ENCODE assay signal across 8 cellular contexts in the genomic region with DNA sequence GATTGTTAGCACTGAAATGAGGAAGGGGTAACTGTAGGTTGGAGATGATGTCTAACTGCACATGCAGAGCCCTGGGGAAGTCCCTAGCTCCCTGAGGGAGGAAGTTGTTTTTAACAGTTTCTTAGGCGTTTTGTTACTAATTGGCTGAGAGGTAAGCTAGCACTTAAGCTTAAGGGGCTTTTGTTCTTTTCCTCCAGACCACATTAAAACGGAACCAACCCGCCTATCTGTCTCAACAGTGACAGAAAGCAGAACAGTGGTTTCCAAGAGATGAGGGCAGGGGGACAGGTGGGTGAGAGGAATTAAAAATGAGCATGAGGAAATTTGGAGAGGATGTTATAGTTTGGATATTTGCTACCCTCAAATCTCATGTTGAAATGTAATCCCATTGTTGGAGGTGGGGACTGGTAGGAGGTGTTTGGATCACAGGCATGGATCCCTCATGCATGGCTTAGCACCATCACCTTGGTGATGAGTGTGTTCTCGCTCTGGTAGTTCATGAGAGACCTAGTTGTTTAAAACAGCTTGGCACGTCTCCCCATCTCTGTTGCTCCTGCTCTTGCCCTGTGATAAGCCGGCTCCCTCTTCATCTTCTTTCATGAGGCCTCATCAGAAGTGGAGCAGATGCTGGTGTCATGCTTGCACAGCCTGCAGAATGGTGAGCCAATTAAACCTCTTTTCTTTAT. TPM values are rescaled to one million over a fixed set of nuclear protein-coding genes. Genes with fewer than 3 reads are reported as not detected.
DNase-seq lines count a peak whose midpoint lies in the region; ATAC-seq, FAIRE-seq and TF ChIP-seq lines count a peak whose summit lies in the region.

No MANE protein-coding gene starts in this region.

- TF ChIP-seq POLR2A in GM18505 (IDR thresholded peaks at IDR 0.05; ENCODE audit: borderline replicate concordance, extremely low read depth, insufficient read depth, insufficient read length) = peak; percentile 45
- TF ChIP-seq POLR2A in prostate gland (IDR thresholded peaks at IDR 0.05) = no peak

- H3K4me1 ChIP-seq in prostate gland (replicated peaks) = no peaks in the 10 kb centered on the region
- H3K4me1 ChIP-seq in psoas muscle = no peaks in the 10 kb centered on the region

- FAIRE-seq in islet of Langerhans (lab: Jason Lieb, UNC) = peak; percentile 97

- H3K36me3 ChIP-seq in prostate gland (no peaks in the 10 kb centered on the region), psoas muscle (ENCODE audit: insufficient read depth in 1 of 2, low read depth in 1 of 2) (no peaks in the 10 kb centered on the region)

- WGBS in prostate gland = 55% methylated on average over 6 of the region's 6 CpGs
- WGBS in psoas muscle, 3 donors = 57 to 65% (median 62%) methylated on average over 6 of the region's 6 CpGs

- no peaks in the 10 kb centered on the region for H3K27me3 ChIP-seq in prostate gland (replicated peaks; ENCODE audit: insufficient read depth)
- no peaks in the 10 kb centered on the region for H3K27me3 ChIP-seq in psoas muscle (ENCODE audit: insufficient read depth in 3 of 3, low read length in 2 of 3)

- H3K27ac ChIP-seq in prostate gland (no peak overlapping the region), psoas muscle (no peak overlapping the region)

- DNase-seq in NCI-H1092 treated with DMSO at 0.1 percent for 48 hours (lab: John Stamatoyannopoulos, UW) (peak; percentile 87), prostate gland (ENCODE audit: low spot score) (no peak), psoas muscle (no peak), head of caudate nucleus (no peak)
- peak; percentile 49 for DNase-seq in activated CD4-positive, alpha-beta T cell treated with anti-CD3 and anti-CD28 coated beads for 48 hours

- H3K9me3 ChIP-seq in prostate gland (no peaks in the 10 kb centered on the region), psoas muscle (no peaks in the 10 kb centered on the region)

- ATAC-seq in GM18505 (IDR thresholded peaks at IDR 0.05; ENCODE audit: unreplicated experiment) = peak; percentile 90
- ATAC-seq in HG02571 (IDR thresholded peaks at IDR 0.05; ENCODE audit: unreplicated experiment) = peak; percentile 88
- no peak for ATAC-seq in psoas muscle

- no peak for TF ChIP-seq CTCF in prostate gland (IDR thresholded peaks at IDR 0.05)
- no peak for TF ChIP-seq CTCF in psoas muscle (IDR thresholded peaks at IDR 0.05)

- intact Hi-C loops in prostate gland (cut with DNase I) = no loop called here
- intact Hi-C loops in psoas muscle (cut with DNase I) = no loop called here
- intact Hi-C loops in head of caudate nucleus (cut with DNase I) = no loop called here

- no peak overlapping the region for H3K4me3 ChIP-seq in prostate gland
- H3K4me3 ChIP-seq in psoas muscle = no peak overlapping the region

RNA-seq across cellular contexts. Expression of gene LYRM7, which starts 38.9 kb away (rescaled TPM):
- total RNA-seq in prostate gland = 1 to 10 TPM; 6.3 to 7.6 TPM
- total RNA-seq in psoas muscle = 10 to 100 TPM; 21.4 to 31.0 (median 26.1) TPM
- 10 to 100 TPM; 11.3 to 28.5 (median 12.5) TPM for polyA plus RNA-seq in psoas muscle

RNA-seq across cellular contexts. Expression of gene HINT1, which starts 44.6 kb away (rescaled TPM):
- total RNA-seq in prostate gland (100 to 1,000 TPM; 121 to 328 TPM), psoas muscle (100 to 1,000 TPM; 205 to 331 (median 236) TPM)
- polyA plus RNA-seq in psoas muscle = 100 to 1,000 TPM; 280 to 441 (median 388) TPM

RNA-seq across cellular contexts. Expression of gene CDC42SE2, which starts 54.2 kb away (rescaled TPM):
- total RNA-seq in prostate gland = 10 to 100 TPM; 51.0 to 63.5 TPM
- total RNA-seq in psoas muscle = 10 to 100 TPM in 3 of 4 donors, 1 to 10 TPM in 1; 8.5 to 11.9 (median 10.5) TPM
- 10 to 100 TPM in 1 of 3 donors, 1 to 10 TPM in 2; 8.9 to 39.2 (median 9.6) TPM for polyA plus RNA-seq in psoas muscle

Comparison
In these comparisons a context has a peak if more than half of its experiments do, and no peak if none do; other contexts are left out.
1. ATAC-seq: peak in GM18505 (single experiment) and HG02571 (single experiment); none in psoas muscle (0 of 4).
2. DNase-seq: peak in NCI-H1092 treated with DMSO at 0.1 percent for 48 hours (single experiment) and activated CD4-positive, alpha-beta T cell treated with anti-CD3 and anti-CD28 coated beads for 48 hours (single experiment); none in prostate gland (single experiment), psoas muscle (0 of 2) and head of caudate nucleus (0 of 42).
3. RNA of gene CDC42SE2, which starts 54.2 kb away (total RNA-seq): 51.0 to 63.5 TPM in prostate gland; 8.5 to 11.9 TPM in psoas muscle; every median in the first group is over 4 times any median in the second.